In the genomic region with DNA sequence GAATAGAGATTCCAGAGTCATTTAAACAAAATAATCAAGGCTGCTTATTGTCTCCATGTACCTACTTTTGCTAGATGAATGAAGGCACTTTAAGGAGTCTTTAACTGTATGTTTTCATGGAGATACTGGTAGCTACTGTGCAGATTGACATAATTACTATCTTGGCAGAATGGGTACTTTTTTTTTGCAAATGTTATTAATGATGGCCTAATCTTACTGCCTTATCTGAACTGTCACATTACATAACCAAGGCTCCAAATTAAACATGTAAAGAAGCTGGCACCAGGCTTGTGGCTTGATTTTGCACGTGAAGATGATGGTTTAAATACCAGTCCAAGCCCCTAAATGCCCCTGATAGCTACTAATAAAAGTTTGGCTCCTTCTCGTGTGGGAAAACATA, we compare ENCODE assay signal across 10 cellular contexts. TPM values are rescaled to one million over a fixed set of nuclear protein-coding genes. Genes with fewer than 3 reads are reported as not detected.
DNase-seq lines count a peak whose midpoint lies in the region; ATAC-seq and TF ChIP-seq lines count a peak whose summit lies in the region.
"Had no signal": no experiment of that assay in that cellular context is flagged by ENCODE, and none has a peak within 500 bp of the region (broad histone marks: within the 10 kb centered on the region; RNA-seq: fewer than 3 reads in every experiment).

No MANE protein-coding gene starts in this region.

- H3K36me3 ChIP-seq in left ventricle myocardium inferior: peaks cover 27% of the 10 kb centered on the region
- peaks cover 13 to 16% of the 10 kb centered on the region in 2 donors for H3K36me3 ChIP-seq in muscle layer of duodenum (ENCODE audit: control insufficient read depth in 1 of 2, insufficient read depth in 2 of 2, low read length in 2 of 2)
- H3K36me3 ChIP-seq in uterus: no peaks in the 10 kb centered on the region

- TF ChIP-seq CTCF in left ventricle myocardium inferior (IDR thresholded peaks at IDR 0.05; ENCODE audit: borderline replicate concordance): no peak
- no peak for TF ChIP-seq CTCF in astrocyte of the spinal cord (IDR thresholded peaks at IDR 0.05; ENCODE audit: low read depth, low read length)
- TF ChIP-seq CTCF in uterus (IDR thresholded peaks at IDR 0.05): no peak

- peak overlapping the region; percentile 96 for H3K4me3 ChIP-seq in left ventricle myocardium inferior
- H3K4me3 ChIP-seq in astrocyte of the spinal cord (ENCODE audit: low read depth, low read length): peak overlapping the region; percentile 96
- peak overlapping the region; percentile 87 to 93 for H3K4me3 ChIP-seq in muscle layer of duodenum (ENCODE audit: low read depth in 1 of 2, low read length in 2 of 2)
- peak overlapping the region; percentile 80 to 96 for H3K4me3 ChIP-seq in uterus

- DNase-seq in left ventricle myocardium inferior (no peak), left ventricle myocardium superior (no peak), astrocyte of the spinal cord (ENCODE audit: low read depth, low spot score) (no peak), uterus (no peak), cerebellar nuclear complex (lab: John Stamatoyannopoulos, UW) (no peak), epidermal melanocyte (ENCODE audit: insufficient read length, low spot score) (no peak)
- DNase-seq: NCI-H748 treated with DMSO at 0.1 percent for 48 hours had no signal

- no peaks in the 10 kb centered on the region for H3K9me3 ChIP-seq in left ventricle myocardium inferior (replicated peaks)
- no peaks in the 10 kb centered on the region for H3K9me3 ChIP-seq in muscle layer of duodenum (ENCODE audit: control insufficient read depth in 1 of 2, low read length in 2 of 2)
- H3K9me3 ChIP-seq in uterus: no peaks in the 10 kb centered on the region

- no peak for ATAC-seq in left ventricle myocardium superior
- no peak for ATAC-seq in GM21367 (IDR thresholded peaks at IDR 0.05; ENCODE audit: unreplicated experiment)

- in situ Hi-C loops in astrocyte of the spinal cord (cut with HindIII; ENCODE audit: low sequenced_read_pairs): loop anchor here (25.0 kb wide), 1 partner anchor 408 kb away; no protein-coding TSS in a partner anchor

- intact Hi-C loops in left ventricle myocardium inferior (cut with micrococcal nuclease): loop anchor here (5.0 kb wide), 1 partner anchor 212 kb away; no protein-coding TSS in a partner anchor
- intact Hi-C loops in left ventricle myocardium superior (cut with micrococcal nuclease): loop anchor here (5.0 to 10.0 kb wide), 3 partner anchors 104 to 287 kb away; no protein-coding TSS in a partner anchor
- intact Hi-C loops in uterus (cut with DNase I; ENCODE audit: low total_unique reads): no loop called here

- H3K27ac ChIP-seq in left ventricle myocardium inferior (replicated peaks): peak overlapping the region; percentile 99
- H3K27ac ChIP-seq in muscle layer of duodenum (ENCODE audit: low read length): no peak overlapping the region
- peak overlapping the region; percentile 87 to 96 for H3K27ac ChIP-seq in uterus
- H3K27ac ChIP-seq: HL-60 had no signal

- H3K27me3 ChIP-seq in left ventricle myocardium inferior (ENCODE audit: low read depth) (no peaks in the 10 kb centered on the region), muscle layer of duodenum (ENCODE audit: low read depth, low read length) (no peaks in the 10 kb centered on the region), uterus (no peaks in the 10 kb centered on the region)

- H3K4me1 ChIP-seq in left ventricle myocardium inferior (peaks cover 95% of the 10 kb centered on the region), muscle layer of duodenum (ENCODE audit: control insufficient read depth in 1 of 2, insufficient read depth in 2 of 2, low read length in 2 of 2) (peaks cover 7 to 22% of the 10 kb centered on the region in 2 donors), uterus (no peaks in the 10 kb centered on the region)

- no peak for TF ChIP-seq POLR2A in uterus (IDR thresholded peaks at IDR 0.05)

RNA-seq across cellular contexts. Expression of gene TRIB2, which starts 4.0 kb away (rescaled TPM):
- total RNA-seq in left ventricle myocardium inferior (31.1 TPM), left ventricle myocardium superior (29.4 TPM), uterus (10 to 100 TPM; 23.8 to 83.6 (median 40.1) TPM)
